ENCODE assay signal across 16 cellular contexts in the genomic region with DNA sequence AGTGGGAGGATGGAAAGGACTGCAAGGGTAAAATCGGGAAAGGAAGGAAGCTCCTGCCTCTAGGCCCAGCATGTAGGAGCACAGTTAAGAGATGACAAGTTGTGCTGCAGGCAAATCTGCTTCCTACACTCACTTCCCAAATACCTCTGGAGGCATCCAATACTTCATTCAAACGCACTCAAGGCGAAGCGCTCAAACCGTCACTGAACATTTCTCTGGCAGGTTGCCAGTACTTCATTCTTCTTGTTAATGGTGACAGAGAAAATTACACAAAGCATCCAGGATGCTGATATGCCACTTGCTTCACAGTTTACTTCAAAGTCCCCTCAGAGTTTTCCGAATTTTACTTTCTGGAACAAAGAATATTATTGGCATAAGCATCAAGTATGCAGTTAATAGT. TPM values are rescaled to one million over a fixed set of nuclear protein-coding genes. Genes with fewer than 3 reads are reported as not detected.
DNase-seq lines count a peak whose midpoint lies in the region; ATAC-seq, FAIRE-seq and TF ChIP-seq lines count a peak whose summit lies in the region.
"Had no signal": no experiment of that assay in that cellular context is flagged by ENCODE, and none has a peak within 500 bp of the region (broad histone marks: within the 10 kb centered on the region; RNA-seq: fewer than 3 reads in every experiment).

No MANE protein-coding gene starts in this region.

- ATAC-seq in DND-41 (ENCODE audit: insufficient read depth, low read depth) (peak; percentile 17; the same call in 1 of the 3 replicates), GM19452 (IDR thresholded peaks at IDR 0.05; ENCODE audit: unreplicated experiment) (no peak), HG02840 (IDR thresholded peaks at IDR 0.05; ENCODE audit: low FRiP score, unreplicated experiment) (no peak)
- ATAC-seq in activated T-cell treated with anti-CD3 and anti-CD28 coated beads, Interleukin-2, amount 50 U/mL, for 72 hours (replicated peaks in 1 of 2): no peak
- ATAC-seq: HCT116 had no signal

- H3K27me3 Mint-ChIP-seq in astrocyte (ENCODE audit: low read depth, unreplicated experiment) (no peaks in the 10 kb centered on the region), mesothelial cell of epicardium (ENCODE audit: low read depth) (no peaks in the 10 kb centered on the region)
- peaks cover 6% of the 10 kb centered on the region for H3K27me3 Mint-ChIP-seq in activated T-cell treated with anti-CD3 and anti-CD28 coated beads, Interleukin-2, amount 50 U/mL, for 72 hours (ENCODE audit: low read depth)
- H3K27me3 Mint-ChIP-seq: activated B cell treated with CpG ODN at 0.5 μM for 24 hours had no signal

- H3K27ac ChIP-seq in DND-41 (ENCODE audit: low read length) (no peak overlapping the region), astrocyte (ENCODE audit: low read depth, low read length) (no peak overlapping the region)
- H3K27ac ChIP-seq: ascending aorta, SJSA1, thyroid gland had no signal

- H3K27ac Mint-ChIP-seq in astrocyte (ENCODE audit: unreplicated experiment): no peak overlapping the region
- peak overlapping the region; percentile 27 for H3K27ac Mint-ChIP-seq in mesothelial cell of epicardium
- H3K27ac Mint-ChIP-seq in activated T-cell treated with anti-CD3 and anti-CD28 coated beads, Interleukin-2, amount 50 U/mL, for 72 hours: no peak overlapping the region
- H3K27ac Mint-ChIP-seq: activated B cell treated with CpG ODN at 0.5 μM for 24 hours; activated T-cell treated with anti-CD3 and anti-CD28 coated beads, Interleukin-2, amount 50 U/mL, for 24 hours had no signal

- no peak overlapping the region for H3K4me3 ChIP-seq in DND-41 (ENCODE audit: low read depth in 1 of 2, low read length in 2 of 2)
- H3K4me3 ChIP-seq in astrocyte (ENCODE audit: insufficient read depth, low read depth, low read length): no peak overlapping the region
- H3K4me3 ChIP-seq: ascending aorta, SJSA1, smooth muscle cell, thyroid gland had no signal

- H3K4me1 Mint-ChIP-seq in astrocyte (ENCODE audit: low read depth, unreplicated experiment) (peaks cover 9% of the 10 kb centered on the region), mesothelial cell of epicardium (peaks cover 48% of the 10 kb centered on the region)
- no peaks in the 10 kb centered on the region for H3K4me1 Mint-ChIP-seq in activated T-cell treated with anti-CD3 and anti-CD28 coated beads, Interleukin-2, amount 50 U/mL, for 72 hours (ENCODE audit: low read depth)
- H3K4me1 Mint-ChIP-seq: activated B cell treated with CpG ODN at 0.5 μM for 24 hours had no signal

- H3K27me3 ChIP-seq in DND-41 (ENCODE audit: insufficient read depth, low read length, poor library complexity): no peaks in the 10 kb centered on the region
- H3K27me3 ChIP-seq in astrocyte (ENCODE audit: insufficient read depth, low read length): no peaks in the 10 kb centered on the region
- H3K27me3 ChIP-seq: ascending aorta, SJSA1, thyroid gland had no signal

- no peak for DNase-seq in DND-41
- peak; percentile 9 to 33 for DNase-seq in NCI-H187 (lab: John Stamatoyannopoulos, UW)
- DNase-seq in astrocyte (ENCODE audit: low read depth): peak; percentile 44
- peak; percentile 34 to 49 for DNase-seq in mesothelial cell of epicardium (ENCODE audit: low spot score in 2 of 2, unreplicated experiment in 2 of 2)
- no peak for DNase-seq in AG08395 (ENCODE audit: low spot score)
- no peak for DNase-seq in activated T-cell treated with anti-CD3 and anti-CD28 coated beads, Interleukin-2, amount 50 U/mL, for 72 hours
- DNase-seq: activated B cell treated with CpG ODN at 0.5 μM for 24 hours; activated T-cell treated with anti-CD3 and anti-CD28 coated beads, Interleukin-2, amount 50 U/mL, for 24 hours had no signal

- H3K9me3 ChIP-seq in DND-41 (ENCODE audit: insufficient read depth, low read length, severe bottlenecking) (no peaks in the 10 kb centered on the region), astrocyte (ENCODE audit: insufficient read depth, low read depth, low read length) (no peaks in the 10 kb centered on the region)
- H3K9me3 ChIP-seq: ascending aorta, SJSA1, thyroid gland had no signal

- H2AFZ ChIP-seq in DND-41 (ENCODE audit: low read depth, low read length) (no peak overlapping the region), astrocyte (ENCODE audit: low read depth, low read length) (no peak overlapping the region)

- FAIRE-seq in astrocyte (lab: Jason Lieb, UNC): no peak
- FAIRE-seq: GM12892 had no signal

- H3K36me3 Mint-ChIP-seq in astrocyte (ENCODE audit: low read depth, unreplicated experiment) (no peaks in the 10 kb centered on the region), mesothelial cell of epicardium (no peaks in the 10 kb centered on the region)
- H3K36me3 Mint-ChIP-seq in activated T-cell treated with anti-CD3 and anti-CD28 coated beads, Interleukin-2, amount 50 U/mL, for 72 hours (ENCODE audit: insufficient read depth in 2 of 2): no peaks in the 10 kb centered on the region

- peaks cover 3% of the 10 kb centered on the region; the same call in 1 of the 2 replicates for H3K4me1 ChIP-seq in DND-41 (ENCODE audit: insufficient read depth, low read length)
- H3K4me1 ChIP-seq in astrocyte (ENCODE audit: insufficient read depth, low read length): no peaks in the 10 kb centered on the region

- H3K9ac ChIP-seq in DND-41 (ENCODE audit: low read depth, low read length): no peak overlapping the region
- no peak overlapping the region for H3K9ac ChIP-seq in astrocyte (ENCODE audit: low read length)

- H3K36me3 ChIP-seq in DND-41 (ENCODE audit: insufficient read depth, low read length) (no peaks in the 10 kb centered on the region), astrocyte (ENCODE audit: insufficient read depth, low read length) (no peaks in the 10 kb centered on the region)
- H3K36me3 ChIP-seq: ascending aorta, SJSA1, thyroid gland had no signal

- H4K20me1 ChIP-seq in DND-41 (ENCODE audit: insufficient read depth, low read length): no peaks in the 10 kb centered on the region
- no peaks in the 10 kb centered on the region for H4K20me1 ChIP-seq in astrocyte (ENCODE audit: insufficient read depth, low read length)

- H3K4me3 Mint-ChIP-seq in astrocyte (ENCODE audit: unreplicated experiment) (no peak overlapping the region), mesothelial cell of epicardium (no peak overlapping the region)
- H3K4me3 Mint-ChIP-seq in activated T-cell treated with anti-CD3 and anti-CD28 coated beads, Interleukin-2, amount 50 U/mL, for 72 hours: no peak overlapping the region
- H3K4me3 Mint-ChIP-seq: activated B cell treated with CpG ODN at 0.5 μM for 24 hours; activated T-cell treated with anti-CD3 and anti-CD28 coated beads, Interleukin-2, amount 50 U/mL, for 24 hours had no signal

- H3K9me3 Mint-ChIP-seq in astrocyte (ENCODE audit: unreplicated experiment): no peaks in the 10 kb centered on the region
- H3K9me3 Mint-ChIP-seq in mesothelial cell of epicardium: no peaks in the 10 kb centered on the region
- no peaks in the 10 kb centered on the region for H3K9me3 Mint-ChIP-seq in activated T-cell treated with anti-CD3 and anti-CD28 coated beads, Interleukin-2, amount 50 U/mL, for 72 hours
- H3K9me3 Mint-ChIP-seq: activated B cell treated with CpG ODN at 0.5 μM for 24 hours; activated T-cell treated with anti-CD3 and anti-CD28 coated beads, Interleukin-2, amount 50 U/mL, for 24 hours had no signal

- no peak for TF ChIP-seq CTCF in DND-41 (IDR thresholded peaks at IDR 0.05; ENCODE audit: borderline replicate concordance, extremely low read depth, low read length, poor library complexity, severe bottlenecking)
- TF ChIP-seq CTCF in astrocyte (IDR thresholded peaks at IDR 0.05; ENCODE audit: insufficient read depth, low read depth, low read length): no peak
- TF ChIP-seq CTCF in mesothelial cell of epicardium (IDR thresholded peaks at IDR 0.05; ENCODE audit: unreplicated experiment): no peak

- H3K4me2 ChIP-seq in DND-41 (ENCODE audit: insufficient read depth, low read length) (no peak overlapping the region), astrocyte (ENCODE audit: low read length) (no peak overlapping the region)

- H3K79me2 ChIP-seq in DND-41 (ENCODE audit: insufficient read depth, low read length) (no peaks in the 10 kb centered on the region), astrocyte (ENCODE audit: insufficient read depth, low read length) (no peaks in the 10 kb centered on the region)

RNA-seq across cellular contexts. Expression of gene NREP, which starts 59.8 kb away (rescaled TPM):
- total RNA-seq in astrocyte: 185 and 188 TPM in 2 replicates
- total RNA-seq in mesothelial cell of epicardium: 756 to 790 TPM (median 778 TPM) in 3 replicates
- 10 to 100 TPM; 10.1 to 16.8 TPM for total RNA-seq in activated T-cell treated with anti-CD3 and anti-CD28 coated beads, Interleukin-2, amount 50 U/mL, for 72 hours

Comparison
In these comparisons a context has a peak if more than half of its experiments do, and no peak if none do; other contexts are left out.
1. DNase-seq: peak in NCI-H187 (2 of 2), astrocyte (single experiment) and mesothelial cell of epicardium (2 of 2); none in DND-41 (single experiment), AG08395 (single experiment) and activated T-cell treated with anti-CD3 and anti-CD28 coated beads, Interleukin-2, amount 50 U/mL, for 72 hours (0 of 2).
2. RNA of gene NREP, which starts 59.8 kb away (total RNA-seq): 756 to 790 TPM in mesothelial cell of epicardium and 185 to 188 TPM in astrocyte; 10.1 to 16.8 TPM in activated T-cell treated with anti-CD3 and anti-CD28 coated beads, Interleukin-2, amount 50 U/mL, for 72 hours; every median in the first group is over 10 times any median in the second.